ENCODE assay signal across 38 cellular contexts in the genomic region with DNA sequence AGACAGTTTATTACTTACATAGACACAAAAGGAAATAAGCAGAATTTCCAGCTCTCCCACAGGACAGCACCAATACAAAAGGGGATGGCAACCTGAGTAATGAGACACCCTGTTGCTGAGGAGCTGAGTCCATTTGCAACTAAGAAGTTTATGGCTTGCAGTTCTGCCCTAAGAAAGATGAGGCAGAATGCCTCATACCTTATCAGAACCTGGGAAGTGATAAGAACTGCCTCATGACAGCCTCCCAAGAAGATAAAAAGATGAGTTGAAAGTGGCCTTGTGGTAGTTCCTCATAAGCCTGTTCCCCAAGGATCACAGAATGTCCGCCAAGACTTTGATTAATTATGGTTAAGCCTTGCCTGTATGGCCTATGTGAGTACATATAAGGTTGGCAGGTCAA. TPM values are rescaled to one million over a fixed set of nuclear protein-coding genes. Genes with fewer than 3 reads are reported as not detected.
"Had no signal": no experiment of that assay in that cellular context is flagged by ENCODE, and none has a peak within 500 bp of the region (broad histone marks: within the 10 kb centered on the region; RNA-seq: fewer than 3 reads in every experiment).

No MANE protein-coding gene starts in this region.

- H3K4me3 ChIP-seq: MG63 had no signal

- DNase-seq: Karpas-422, Kasumi-1, MG63, MM.1S, MV-4-11, NCI-H1048, NCI-H1092, NCI-H1092 treated with DMSO at 0.1 percent for 48 hours, NCI-H1105, NCI-H1105 treated with DMSO at 0.1 percent for 48 hours, NCI-H1417, NCI-H1417 treated with DMSO at 0.1 percent for 48 hours, NCI-H1436, NCI-H1436 treated with DMSO at 0.1 percent for 48 hours, NCI-H146, NCI-H1694, NCI-H1694 treated with DMSO at 0.1 percent for 48 hours, NCI-H187, NCI-H187 treated with DMSO at 0.1 percent for 48 hours, NCI-H1930, NCI-H2029, NCI-H2029 treated with DMSO at 0.1 percent for 48 hours, NCI-H2081, NCI-H2081 treated with DMSO at 0.1 percent for 48 hours, NCI-H2107, NCI-H2171, NCI-H2171 treated with DMSO at 0.1 percent for 48 hours, NCI-H2227 treated with DMSO at 0.1 percent for 48 hours, NCI-H345, NCI-H446, NCI-H446 treated with DMSO at 0.1 percent for 48 hours, NCI-H510A, NCI-H510A treated with DMSO at 0.1 percent for 48 hours, NCI-H524 had no signal

- H3K27me3 ChIP-seq: MG63 had no signal

- H3K36me3 ChIP-seq: MG63 had no signal

RNA-seq across cellular contexts. Expression of a gene that starts 44.0 kb away (rescaled TPM):
- total RNA-seq: MCF 10A had no signal

RNA-seq across cellular contexts. Expression of a gene that starts 52.7 kb away (rescaled TPM):
- total RNA-seq: LHCN-M2, M059J, MCF 10A, NCI-H460 had no signal
